ENCODE assay signal across 30 cellular contexts in the genomic region with DNA sequence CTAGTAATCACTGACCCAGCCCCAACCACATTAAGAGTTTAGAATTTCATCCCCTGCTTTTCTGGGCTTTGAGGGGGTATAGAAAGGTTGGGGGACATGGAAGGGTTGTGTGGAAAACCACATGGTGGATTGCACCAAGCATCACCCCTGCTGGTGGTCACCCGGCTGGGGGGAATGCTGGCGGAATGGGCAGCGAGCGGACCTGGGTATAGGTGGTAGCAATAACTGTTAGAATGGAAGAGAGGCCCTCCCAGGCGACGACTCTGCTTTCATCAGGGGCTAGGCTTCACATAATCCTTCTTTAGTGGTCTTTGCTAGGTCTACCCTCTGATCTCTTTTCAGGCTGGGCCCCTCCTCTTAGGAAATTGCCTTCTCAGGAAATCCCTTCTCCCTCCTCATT.
"Had no signal": no experiment of that assay in that cellular context is flagged by ENCODE, and none has a peak within 500 bp of the region (broad histone marks: within the 10 kb centered on the region; RNA-seq: fewer than 3 reads in every experiment).

No MANE protein-coding gene starts in this region.

- H3K4me3 Mint-ChIP-seq: activated CD4-positive, alpha-beta memory T cell treated with anti-CD3 and anti-CD28 coated beads for 36 hours; activated CD4-positive, alpha-beta T cell treated with anti-CD3 and anti-CD28 coated beads for 36 hours; activated CD4-positive, alpha-beta T cell treated with anti-CD3 and anti-CD28 coated beads, Interleukin-2, amount 10 ng/mL, durations not matched to agents 24 days and 14 days; activated CD8-positive, alpha-beta T cell treated with anti-CD3 and anti-CD28 coated beads, Interleukin-2, amount 10 ng/mL, durations not matched to agents 7 days and 5 days; activated naive CD4-positive, alpha-beta T cell treated with anti-CD3 and anti-CD28 coated beads for 36 hours; activated naive CD4-positive, alpha-beta T cell treated with anti-CD3 and anti-CD28 coated beads, Interleukin-2, amount 50 U/mL, for 24 hours; activated naive CD8-positive, alpha-beta T cell treated with anti-CD3 and anti-CD28 coated beads for 36 hours; activated naive CD8-positive, alpha-beta T cell treated with anti-CD3 and anti-CD28 coated beads, Interleukin-2, amount 50 U/mL, for 24 hours; activated T-cell treated with anti-CD3 and anti-CD28 coated beads, Interleukin-2, amount 50 U/mL, for 24 hours; activated T-cell treated with anti-CD3 and anti-CD28 coated beads, Interleukin-2, amount 50 U/mL, for 72 hours; brain; dendritic cell treated with granulocyte-macrophage colony-stimulating factor and Interleukin-4, amounts not matched to agents 40 ng/mL and 50 ng/mL, for 4 days; endodermal cell had no signal

- H3K9me3 Mint-ChIP-seq: activated CD4-positive, alpha-beta memory T cell treated with anti-CD3 and anti-CD28 coated beads for 36 hours; activated CD4-positive, alpha-beta T cell treated with anti-CD3 and anti-CD28 coated beads, Interleukin-2, amount 10 ng/mL, durations not matched to agents 24 days and 14 days; activated naive CD4-positive, alpha-beta T cell treated with anti-CD3 and anti-CD28 coated beads for 36 hours; activated naive CD4-positive, alpha-beta T cell treated with anti-CD3 and anti-CD28 coated beads, Interleukin-2, amount 50 U/mL, for 24 hours; activated naive CD8-positive, alpha-beta T cell treated with anti-CD3 and anti-CD28 coated beads for 36 hours; activated naive CD8-positive, alpha-beta T cell treated with anti-CD3 and anti-CD28 coated beads, Interleukin-2, amount 50 U/mL, for 24 hours; activated T-cell treated with anti-CD3 and anti-CD28 coated beads, Interleukin-2, amount 50 U/mL, for 24 hours; activated T-cell treated with anti-CD3 and anti-CD28 coated beads, Interleukin-2, amount 50 U/mL, for 72 hours; dendritic cell treated with granulocyte-macrophage colony-stimulating factor and Interleukin-4, amounts not matched to agents 40 ng/mL and 50 ng/mL, for 4 days; endodermal cell had no signal

- ATAC-seq: activated CD4-positive, alpha-beta T cell treated with anti-CD3 and anti-CD28 coated beads for 36 hours; activated CD8-positive, alpha-beta T cell treated with anti-CD3 and anti-CD28 coated beads, Interleukin-2, amount 10 ng/mL, durations not matched to agents 7 days and 5 days; activated naive CD8-positive, alpha-beta T cell treated with anti-CD3 and anti-CD28 coated beads, Interleukin-2, amount 50 U/mL, for 24 hours; activated T-cell treated with anti-CD3 and anti-CD28 coated beads, Interleukin-2, amount 50 U/mL, for 72 hours; foreskin keratinocyte; gastrocnemius medialis; heart right ventricle had no signal

- H3K27me3 ChIP-seq: ascending aorta had no signal

- H3K27ac Mint-ChIP-seq: activated CD4-positive, alpha-beta memory T cell treated with anti-CD3 and anti-CD28 coated beads for 36 hours; activated CD4-positive, alpha-beta T cell treated with anti-CD3 and anti-CD28 coated beads for 36 hours; activated CD4-positive, alpha-beta T cell treated with anti-CD3 and anti-CD28 coated beads, Interleukin-2, amount 10 ng/mL, durations not matched to agents 24 days and 14 days; activated CD8-positive, alpha-beta T cell treated with anti-CD3 and anti-CD28 coated beads, Interleukin-2, amount 10 ng/mL, durations not matched to agents 7 days and 5 days; activated naive CD4-positive, alpha-beta T cell treated with anti-CD3 and anti-CD28 coated beads for 36 hours; activated naive CD4-positive, alpha-beta T cell treated with anti-CD3 and anti-CD28 coated beads, Interleukin-2, amount 50 U/mL, for 24 hours; activated naive CD8-positive, alpha-beta T cell treated with anti-CD3 and anti-CD28 coated beads for 36 hours; activated naive CD8-positive, alpha-beta T cell treated with anti-CD3 and anti-CD28 coated beads, Interleukin-2, amount 50 U/mL, for 24 hours; activated T-cell treated with anti-CD3 and anti-CD28 coated beads, Interleukin-2, amount 50 U/mL, for 24 hours; activated T-cell treated with anti-CD3 and anti-CD28 coated beads, Interleukin-2, amount 50 U/mL, for 72 hours; brain; dendritic cell treated with granulocyte-macrophage colony-stimulating factor and Interleukin-4, amounts not matched to agents 40 ng/mL and 50 ng/mL, for 4 days; endodermal cell had no signal

- H3K27ac ChIP-seq: adrenal gland, ascending aorta, breast epithelium, cardiac muscle cell, colonic mucosa, dorsolateral prefrontal cortex, foreskin keratinocyte, gastrocnemius medialis, heart right ventricle had no signal

- DNase-seq: activated CD4-positive, alpha-beta memory T cell treated with anti-CD3 and anti-CD28 coated beads for 36 hours; activated CD4-positive, alpha-beta T cell treated with anti-CD3 and anti-CD28 coated beads for 36 hours; activated CD4-positive, alpha-beta T cell treated with anti-CD3 and anti-CD28 coated beads, Interleukin-2, amount 10 ng/mL, durations not matched to agents 24 days and 14 days; activated CD4-positive, CD25-positive, alpha-beta regulatory T cell; activated CD4-positive, CD25-positive, alpha-beta regulatory T cell treated with anti-CD3 and anti-CD28 coated beads, Interleukin-2, amount 50 U/mL, for 72 hours; activated CD8-positive, alpha-beta T cell treated with anti-CD3 and anti-CD28 coated beads, Interleukin-2, amount 10 ng/mL, durations not matched to agents 7 days and 5 days; activated naive CD4-positive, alpha-beta T cell treated with anti-CD3 and anti-CD28 coated beads for 36 hours; activated naive CD8-positive, alpha-beta T cell treated with anti-CD3 and anti-CD28 coated beads for 36 hours; activated naive CD8-positive, alpha-beta T cell treated with anti-CD3 and anti-CD28 coated beads, Interleukin-2, amount 50 U/mL, for 24 hours; activated T-cell treated with anti-CD3 and anti-CD28 coated beads for 4 hours; activated T-cell treated with anti-CD3 and anti-CD28 coated beads, Interleukin-2, amount 50 U/mL, for 24 hours; activated T-cell treated with anti-CD3 and anti-CD28 coated beads, Interleukin-2, amount 50 U/mL, for 72 hours; adrenal gland; amygdala; central memory CD4-positive, alpha-beta T cell; cerebellar nuclear complex; dorsolateral prefrontal cortex; effector memory CD4-positive, alpha-beta T cell; foreskin keratinocyte; gastrocnemius medialis; heart right ventricle; T-helper 2 cell had no signal

- H3K36me3 ChIP-seq: adrenal gland, ascending aorta, breast epithelium, cardiac muscle cell, colonic mucosa, gastrocnemius medialis, heart right ventricle had no signal

- H3K9me3 ChIP-seq: adrenal gland, ascending aorta, breast epithelium, colonic mucosa, gastrocnemius medialis, heart right ventricle had no signal

- H3K36me3 Mint-ChIP-seq: activated CD4-positive, alpha-beta memory T cell treated with anti-CD3 and anti-CD28 coated beads for 36 hours; activated naive CD4-positive, alpha-beta T cell treated with anti-CD3 and anti-CD28 coated beads, Interleukin-2, amount 50 U/mL, for 24 hours; activated naive CD8-positive, alpha-beta T cell treated with anti-CD3 and anti-CD28 coated beads for 36 hours; brain had no signal

- H3K4me1 ChIP-seq: adrenal gland, ascending aorta, breast epithelium, colonic mucosa, gastrocnemius medialis had no signal

- H3K4me3 ChIP-seq: adrenal gland, ascending aorta, breast epithelium, cardiac muscle cell, colonic mucosa, dorsolateral prefrontal cortex, gastrocnemius medialis, heart right ventricle had no signal

- H3K4me1 Mint-ChIP-seq: activated CD4-positive, alpha-beta T cell treated with anti-CD3 and anti-CD28 coated beads for 36 hours; activated CD4-positive, alpha-beta T cell treated with anti-CD3 and anti-CD28 coated beads, Interleukin-2, amount 10 ng/mL, durations not matched to agents 24 days and 14 days; activated naive CD4-positive, alpha-beta T cell treated with anti-CD3 and anti-CD28 coated beads, Interleukin-2, amount 50 U/mL, for 24 hours; activated naive CD8-positive, alpha-beta T cell treated with anti-CD3 and anti-CD28 coated beads for 36 hours had no signal
